ENCODE assay signal across 8 cellular contexts in the genomic region with DNA sequence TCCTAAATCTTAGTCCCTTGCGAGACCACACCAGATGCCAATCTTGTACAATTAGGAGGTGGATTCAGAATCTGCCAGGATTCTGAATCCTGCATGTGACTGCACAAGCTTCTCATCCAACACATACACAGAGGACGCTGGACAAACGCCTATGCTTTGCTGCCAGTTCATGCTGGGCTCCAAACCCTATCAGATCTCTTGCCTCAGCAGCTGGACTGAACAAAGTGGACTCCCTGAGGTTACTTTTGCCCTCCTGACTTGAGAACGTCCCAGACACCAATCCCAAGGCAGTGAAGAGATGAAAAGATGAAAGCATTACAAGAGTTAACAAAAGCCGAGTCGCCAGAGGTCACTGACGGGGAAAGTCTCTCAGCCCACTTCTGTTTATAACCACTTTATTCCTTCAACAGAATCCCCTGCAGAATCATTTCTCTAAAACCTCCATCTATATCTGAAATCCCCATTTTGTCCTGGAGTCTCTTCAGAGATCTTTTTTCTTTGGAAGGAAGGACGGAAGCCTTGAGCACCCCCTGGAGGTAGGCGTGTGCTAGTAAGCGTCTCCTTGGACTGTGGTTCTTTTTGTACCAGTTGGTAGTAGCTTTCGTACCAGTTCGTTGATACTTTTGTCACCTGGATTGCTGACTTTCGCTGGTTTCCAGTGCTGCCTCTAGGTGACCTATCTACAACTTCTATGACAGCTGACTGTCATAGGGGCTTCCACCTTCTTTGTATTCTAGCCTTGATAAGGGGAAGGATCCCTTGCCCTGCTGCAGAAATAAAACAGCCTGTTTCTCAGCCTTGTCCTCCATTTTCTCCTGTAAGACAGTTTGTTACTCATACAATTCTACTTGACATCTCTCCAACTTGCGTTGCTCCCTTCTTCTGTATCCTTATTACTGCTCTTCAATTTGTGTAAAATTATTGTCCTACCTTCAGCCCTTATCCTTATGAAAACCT. TPM values are rescaled to one million over a fixed set of nuclear protein-coding genes. Genes with fewer than 3 reads are reported as not detected.
DNase-seq lines count a peak whose midpoint lies in the region; TF ChIP-seq lines count a peak whose summit lies in the region.

No MANE protein-coding gene starts in this region.

- peaks cover 11% of the 10 kb centered on the region; the same call in 1 of the 2 replicates for H3F3A ChIP-seq in SU-DHL-6 (ENCODE audit: insufficient read depth)

- H3K4me1 ChIP-seq in HEK293 (ENCODE audit: control insufficient read depth, insufficient read depth, low read length), result no peaks in the 10 kb centered on the region
- H3K4me1 ChIP-seq in ascending aorta, result peaks cover 0 to 10% of the 10 kb centered on the region in 2 donors
- no peaks in the 10 kb centered on the region for H3K4me1 ChIP-seq in hepatocyte (ENCODE audit: insufficient read depth)
- H3K4me1 ChIP-seq in sigmoid colon, result peaks cover 0 to 8% (median 4%) of the 10 kb centered on the region in 4 donors

- H3K9ac ChIP-seq in SU-DHL-6 (ENCODE audit: low read length), result peak overlapping the region; percentile 24

- peak overlapping the region; percentile 29 for H3K4me3 ChIP-seq in GM06990 (replicated peaks; ENCODE audit: low read depth, low read length)
- H3K4me3 ChIP-seq in HEK293 (ENCODE audit: low read depth, low read length), result peak overlapping the region; percentile 17
- H3K4me3 ChIP-seq in SU-DHL-6 (ENCODE audit: insufficient read depth, low read length, poor library complexity, severe bottlenecking), result no peak overlapping the region
- H3K4me3 ChIP-seq in ascending aorta, result peak overlapping the region; percentile 37 to 53
- no peak overlapping the region for H3K4me3 ChIP-seq in hepatocyte
- H3K4me3 ChIP-seq in sigmoid colon, result peak overlapping the region in 2 of 4 donors; percentile 29 to 33

- WGBS in hepatocyte (ENCODE audit: low lambda C conversion rate, missing lambda C conversion rate), result 46% methylated on average over 14 of the region's 14 CpGs
- 33 to 38% methylated on average over 14 of the region's 14 CpGs for WGBS in sigmoid colon, 2 donors

- H2AFZ ChIP-seq in SU-DHL-6 (ENCODE audit: low read depth, low read length, severe bottlenecking) (peak overlapping the region; percentile 92), hepatocyte (peak overlapping the region; percentile 30)

- H3K79me2 ChIP-seq in SU-DHL-6 (ENCODE audit: insufficient read depth, low read length) (no peaks in the 10 kb centered on the region), hepatocyte (no peaks in the 10 kb centered on the region)

- H3K27ac ChIP-seq in HEK293 (ENCODE audit: extremely low read depth, low read depth, low read length), result no peak overlapping the region
- H3K27ac ChIP-seq in SU-DHL-6 (ENCODE audit: low read depth, low read length), result peak overlapping the region; percentile 85
- H3K27ac ChIP-seq in ascending aorta, result peak overlapping the region; percentile 35 to 39
- no peak overlapping the region for H3K27ac ChIP-seq in hepatocyte
- H3K27ac ChIP-seq in sigmoid colon, result no peak overlapping the region

- no peak for TF ChIP-seq EP300 in sigmoid colon (IDR thresholded peaks at IDR 0.05)

- H3K27me3 ChIP-seq in GM06990 (replicated peaks; ENCODE audit: control insufficient read depth, insufficient read depth, low read length) (no peaks in the 10 kb centered on the region), SU-DHL-6 (ENCODE audit: low read length) (no peaks in the 10 kb centered on the region), ascending aorta (no peaks in the 10 kb centered on the region), hepatocyte (no peaks in the 10 kb centered on the region), sigmoid colon (no peaks in the 10 kb centered on the region)

- intact Hi-C loops in ascending aorta (cut with DNase I), result loop anchor here (1.0 to 5.0 kb wide), 4 partner anchors 151 to 363 kb away; a partner anchor contains a TSS
- intact Hi-C loops in sigmoid colon (cut with DNase I), result loop anchor here (1.0 to 10.0 kb wide), 3 partner anchors 277 to 624 kb away; no protein-coding TSS in a partner anchor

- TF ChIP-seq POLR2A in sigmoid colon (IDR thresholded peaks at IDR 0.05), result no peak

- H3K4me2 ChIP-seq in SU-DHL-6 (ENCODE audit: low read depth, low read length, poor library complexity, severe bottlenecking) (peak overlapping the region; percentile 75), hepatocyte (peak overlapping the region; percentile 44)

- POLR2A ChIA-PET in HEK293 (lab: Yijun Ruan, JAX), result interaction anchor here (1.2 kb wide), 1 partner anchor 150 kb away, joined by 3 read pairs; a partner anchor contains a TSS

- H4K20me1 ChIP-seq in SU-DHL-6 (ENCODE audit: low read depth, low read length) (no peaks in the 10 kb centered on the region), hepatocyte (ENCODE audit: insufficient read depth, poor library complexity, severe bottlenecking) (no peaks in the 10 kb centered on the region)

- CTCF ChIA-PET in HEK293 (lab: Yijun Ruan, JAX), result interaction anchor here (0.6 to 2.4 kb wide), 24 partner anchors 9 to 571 kb away, joined by 3 to 14 read pairs (median 3); a partner anchor contains a TSS

- H3K9me3 ChIP-seq in HEK293 (ENCODE audit: control insufficient read depth, insufficient read depth, low read depth, low read length) (no peaks in the 10 kb centered on the region), SU-DHL-6 (ENCODE audit: insufficient read depth, low read length) (no peaks in the 10 kb centered on the region), ascending aorta (no peaks in the 10 kb centered on the region), hepatocyte (ENCODE audit: low read depth) (no peaks in the 10 kb centered on the region), sigmoid colon (no peaks in the 10 kb centered on the region)

- H3K9me2 ChIP-seq in SU-DHL-6 (replicated peaks; ENCODE audit: insufficient read depth, low read length) (no peaks in the 10 kb centered on the region), hepatocyte (replicated peaks; ENCODE audit: insufficient read depth) (no peaks in the 10 kb centered on the region)

- H3K36me3 ChIP-seq in GM06990 (ENCODE audit: control insufficient read depth, insufficient read depth, low read length), result no peaks in the 10 kb centered on the region
- H3K36me3 ChIP-seq in HEK293 (ENCODE audit: control insufficient read depth in 2 of 2, insufficient read depth in 1 of 2, low read length in 2 of 2), result no peaks in the 10 kb centered on the region
- no peaks in the 10 kb centered on the region for H3K36me3 ChIP-seq in SU-DHL-6 (ENCODE audit: low read length)
- no peaks in the 10 kb centered on the region for H3K36me3 ChIP-seq in ascending aorta
- no peaks in the 10 kb centered on the region for H3K36me3 ChIP-seq in hepatocyte (replicated peaks; ENCODE audit: insufficient read depth, low read depth)
- H3K36me3 ChIP-seq in sigmoid colon, result no peaks in the 10 kb centered on the region

- peak; percentile 46 for DNase-seq in GM06990 (ENCODE audit: extremely low read depth, insufficient read length)
- peak; percentile 79 for DNase-seq in NAMALWA (ENCODE audit: low spot score)
- peak in 1 of 2 donors; percentile 77 for DNase-seq in ascending aorta (ENCODE audit: low spot score in 2 of 2)
- peak; percentile 83 for DNase-seq in hepatocyte (ENCODE audit: low spot score)
- DNase-seq in sigmoid colon, result peak; percentile 77
- DNase-seq in GM19238 (ENCODE audit: insufficient read length, low spot score), result no peak

- peak; percentile 93 for TF ChIP-seq CTCF in GM06990 (IDR thresholded peaks at IDR 0.05; ENCODE audit: insufficient read depth, low read length, poor library complexity, severe bottlenecking)
- 0 out of 2 replicates have a peak, but pooled peaks have one; percentile 31 for TF ChIP-seq CTCF in HEK293 (tag by site-specific recombination; IDR thresholded peaks at IDR 0.05)
- peak; percentile 80 for TF ChIP-seq CTCF in SU-DHL-6 (IDR thresholded peaks at IDR 0.05; ENCODE audit: insufficient read depth, low read length, poor library complexity, severe bottlenecking)
- peak; percentile 76 to 91 (median 91) for TF ChIP-seq CTCF in ascending aorta (IDR thresholded peaks at IDR 0.05)
- peak; percentile 83 for TF ChIP-seq CTCF in hepatocyte (IDR thresholded peaks at IDR 0.05; ENCODE audit: poor library complexity)
- TF ChIP-seq CTCF in sigmoid colon (IDR thresholded peaks at IDR 0.05), result peak; percentile 63 to 89 (median 81)

TF ChIP-seq in HEK293, 187 proteins besides CTCF, POLR2A, EP300 and RAD21:
- TF ChIP-seq ZNF510 (tag by site-specific recombination; IDR thresholded peaks at IDR 0.05; ENCODE audit: insufficient replicate concordance), result no peak
- TF ChIP-seq ZNF473 (tag by site-specific recombination; IDR thresholded peaks at IDR 0.05), result no peak
- no peak for TF ChIP-seq ZNF830 (tag by site-specific recombination; IDR thresholded peaks at IDR 0.05; ENCODE audit: low read depth)
- peak; percentile 40 for TF ChIP-seq ZNF654 (tag by site-specific recombination; IDR thresholded peaks at IDR 0.05; ENCODE audit: low read depth)
- 0 out of 2 replicates have a peak, but pooled peaks have one; percentile 17 for TF ChIP-seq ZBTB17 (tag by site-specific recombination; IDR thresholded peaks at IDR 0.05)

RNA-seq across cellular contexts. Expression of a gene that starts 26.1 kb away (rescaled TPM):
- total RNA-seq in ascending aorta (16.1 TPM), hepatocyte (15.2 and 15.5 TPM in 2 replicates), sigmoid colon (10 to 100 TPM; 18.2 to 28.6 (median 23.5) TPM)
- polyA plus RNA-seq in hepatocyte (22.5 and 23.7 TPM in 2 replicates), sigmoid colon (10 to 100 TPM; 12.6 to 17.8 (median 14.1) TPM)

Comparison
In these comparisons a context has a peak if more than half of its experiments do, and no peak if none do; other contexts are left out.
1. H3K4me3 ChIP-seq: peak in GM06990 (single experiment), HEK293 (single experiment) and ascending aorta (2 of 2); none in SU-DHL-6 (single experiment) and hepatocyte (single experiment).
2. CTCF ChIP-seq: peak in every context shown above with its lines; median percentile 93 in GM06990; 91 in ascending aorta; 83 in hepatocyte; 81 in sigmoid colon; 80 in SU-DHL-6; 31 in HEK293.
3. H3K27ac ChIP-seq: peak in SU-DHL-6 (single experiment) and ascending aorta (2 of 2); none in HEK293 (single experiment), hepatocyte (single experiment) and sigmoid colon (0 of 4).